Comparison of ENCODE assay signal across 29 cellular contexts in genomic region chr2:175017618-175018414, GRCh38. TPM values are rescaled to one million over a fixed set of nuclear protein-coding genes. Genes with fewer than 3 reads are reported as not detected.
A peak's percentile ranks its signal among the peaks of the same experiment; 100 is the strongest.
DNase-seq lines count a peak whose midpoint lies in the region; ATAC-seq and TF ChIP-seq lines count a peak whose summit lies in the region.
"Had no signal": no experiment of that assay in that cellular context is flagged by ENCODE, and none has a peak within 500 bp of the region (broad histone marks: within the 10 kb centered on the region; RNA-seq: fewer than 3 reads in every experiment).

No MANE protein-coding gene starts in this region.

- no peaks in the 10 kb centered on the region for H3K9me3 ChIP-seq in body of pancreas
- H3K9me3 ChIP-seq: BE2C, SJSA1 had no signal

- no peaks in the 10 kb centered on the region for H3K4me1 ChIP-seq in body of pancreas
- H3K4me1 ChIP-seq: BE2C, SJSA1 had no signal

- H3K36me3 ChIP-seq in body of pancreas (replicated peaks in 1 of 2; ENCODE audit: insufficient read depth in 1 of 2, low read depth in 2 of 2): no peaks in the 10 kb centered on the region
- H3K36me3 ChIP-seq: BE2C, SJSA1 had no signal

- no peak for TF ChIP-seq CTCF in body of pancreas (IDR thresholded peaks at IDR 0.05)

- no peaks in the 10 kb centered on the region for H3K27me3 ChIP-seq in body of pancreas
- H3K27me3 ChIP-seq: BE2C, SJSA1 had no signal

- H3K4me3 ChIP-seq in body of pancreas: no peak overlapping the region
- H3K4me3 ChIP-seq: K562, SJSA1 had no signal

- DNase-seq in HCEC 1CT: peak; percentile 18
- DNase-seq in body of pancreas: peak in 3 of 4 donors; percentile 17 to 44 (median 25)
- peak; percentile 62 for DNase-seq in myocyte (ENCODE audit: low read depth)
- no peak for DNase-seq in activated CD8-positive, alpha-beta memory T cell treated with anti-CD3 and anti-CD28 coated beads for 24 hours
- no peak for DNase-seq in RPMI8226
- DNase-seq: BE2C; CD8-positive, alpha-beta memory T cell; DMS 273 treated with DMSO at 0.1 percent for 48 hours; DMS79; EL; GF-D8; H7; Kasumi-1; NCI-H1105 treated with DMSO at 0.1 percent for 48 hours; NCI-H146; NCI-H1930; NCI-H446; NCI-H526; NCI-H82; NK-92 treated with Interleukin-12 subunit alpha and Interleukin-12 subunit beta, amount 100 ng/mL, for 24 hours; PC-3; T-helper 1 cell had no signal

- 64 to 69% methylated on average over 4 to 5 of the region's 5 CpGs for WGBS in body of pancreas, 2 donors

- TF ChIP-seq POLR2A in body of pancreas (IDR thresholded peaks at IDR 0.05): no peak

- no peak overlapping the region for H3K27ac ChIP-seq in body of pancreas
- H3K27ac ChIP-seq: HL-60, SJSA1 had no signal

- ATAC-seq in body of pancreas (no peak), HG02763 (IDR thresholded peaks at IDR 0.05; ENCODE audit: unreplicated experiment) (no peak), GM21825 (IDR thresholded peaks at IDR 0.05; ENCODE audit: unreplicated experiment) (no peak)
- ATAC-seq: K562, PC-3, Right ventricle myocardium inferior had no signal

- intact Hi-C loops in body of pancreas (cut with DNase I): no loop called here

RNA-seq across cellular contexts. Expression of gene CHN1, which starts 12.6 kb away (rescaled TPM):
- total RNA-seq in body of pancreas (10 to 100 TPM in 1 of 2 donors, 1 to 10 TPM in 1; 2.9 to 11.9 TPM), myocyte (42.9 and 43.0 TPM in 2 replicates)
- 56.1 TPM for polyA plus RNA-seq in myocyte (2012)
- polyA plus RNA-seq: CD14-positive monocyte had no signal

Comparison
In these comparisons a context has a peak if more than half of its experiments do, and no peak if none do; other contexts are left out.
1. DNase-seq: peak in HCEC 1CT (single experiment), body of pancreas (3 of 4) and myocyte (single experiment); none in activated CD8-positive, alpha-beta memory T cell treated with anti-CD3 and anti-CD28 coated beads for 24 hours (single experiment) and RPMI8226 (single experiment).